Comparison of ENCODE assay signal across 20 cellular contexts in the genomic region with DNA sequence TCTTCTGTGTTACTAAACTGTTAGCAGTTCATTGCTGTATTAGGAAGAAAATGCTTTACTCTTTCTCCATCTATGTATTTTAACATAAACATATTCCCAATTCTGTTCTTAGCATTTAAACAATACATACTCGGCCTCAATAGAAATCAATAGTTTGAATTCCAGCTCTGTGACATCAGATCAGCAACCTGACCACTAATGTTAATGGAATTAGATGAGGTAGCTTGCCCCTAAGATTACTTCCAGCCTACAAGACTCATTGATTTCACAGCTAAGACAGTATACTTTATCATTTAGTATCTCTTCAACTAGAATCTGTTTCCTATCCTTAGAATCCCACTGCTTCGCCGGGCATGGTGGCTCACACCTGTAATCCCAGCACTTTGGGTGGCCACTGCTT. TPM values are rescaled to one million over a fixed set of nuclear protein-coding genes. Genes with fewer than 3 reads are reported as not detected.
DNase-seq lines count a peak whose midpoint lies in the region; ATAC-seq and TF ChIP-seq lines count a peak whose summit lies in the region.
"Had no signal": no experiment of that assay in that cellular context is flagged by ENCODE, and none has a peak within 500 bp of the region (broad histone marks: within the 10 kb centered on the region; RNA-seq: fewer than 3 reads in every experiment).

No MANE protein-coding gene starts in this region.

- no peaks in the 10 kb centered on the region for H3K9me3 ChIP-seq in breast epithelium
- no peaks in the 10 kb centered on the region for H3K9me3 ChIP-seq in PC-9 (ENCODE audit: insufficient read depth, low read depth)
- no peaks in the 10 kb centered on the region for H3K9me3 ChIP-seq in aorta (ENCODE audit: control insufficient read depth, low read length)

- H3K27me3 ChIP-seq in breast epithelium (no peaks in the 10 kb centered on the region), PC-9 (ENCODE audit: insufficient read depth, low read depth) (no peaks in the 10 kb centered on the region), aorta (ENCODE audit: control insufficient read depth in 1 of 2, insufficient read depth in 2 of 2, low read length in 1 of 2) (no peaks in the 10 kb centered on the region)

- H3K4me1 Mint-ChIP-seq in MCF 10A (ENCODE audit: insufficient read depth, unreplicated experiment) = peaks cover 7% of the 10 kb centered on the region
- no peaks in the 10 kb centered on the region for H3K4me1 Mint-ChIP-seq in endothelial cell (ENCODE audit: unreplicated experiment)

- H3K9me3 Mint-ChIP-seq in MCF 10A (ENCODE audit: unreplicated experiment) (no peaks in the 10 kb centered on the region), endothelial cell (ENCODE audit: unreplicated experiment) (no peaks in the 10 kb centered on the region)
- H3K9me3 Mint-ChIP-seq: CD8-positive, alpha-beta T cell had no signal

- H3K4me2 ChIP-seq in PC-9 = no peak overlapping the region

- H3K36me3 Mint-ChIP-seq in MCF 10A (ENCODE audit: insufficient read depth, unreplicated experiment) (peaks cover 100% of the 10 kb centered on the region), endothelial cell (ENCODE audit: low read depth, unreplicated experiment) (no peaks in the 10 kb centered on the region)

- POLR2A ChIA-PET in MCF 10A (lab: Yijun Ruan, JAX) = interaction anchor here (1.5 kb wide), 1 partner anchor 10 kb away, joined by 8 read pairs; no protein-coding TSS in a partner anchor
- POLR2A ChIA-PET in PC-9 (lab: Charles Lee; ENCODE audit: unreplicated experiment) = interaction anchor here (0.6 kb wide), 1 partner anchor 1950 kb away, joined by 3 read pairs; no protein-coding TSS in a partner anchor

- DNase-seq in MCF 10A (ENCODE audit: unreplicated experiment) (no peak), breast epithelium (ENCODE audit: low spot score in 2 of 2) (no peak), PC-9 (no peak), iris pigment epithelial cell (ENCODE audit: low read depth) (peak; percentile 62), aorta (no peak), endothelial cell (ENCODE audit: low spot score) (no peak)
- DNase-seq: 8988T; CD8-positive, alpha-beta T cell; DMS53; H7; NCI-H1092 treated with DMSO at 0.1 percent for 48 hours; NCI-H146; NCI-H2029 treated with DMSO at 0.1 percent for 48 hours; NCI-H2171; NCI-H446 treated with DMSO at 0.1 percent for 48 hours; NCI-H69; NK-92 treated with Interleukin-12 subunit alpha and Interleukin-12 subunit beta, amount 100 ng/mL, for 24 hours; Right ventricle myocardium superior had no signal

- H3K27me3 Mint-ChIP-seq in MCF 10A (ENCODE audit: insufficient read depth, unreplicated experiment) (no peaks in the 10 kb centered on the region), endothelial cell (ENCODE audit: unreplicated experiment) (peaks cover 2% of the 10 kb centered on the region)

- peaks cover 26% of the 10 kb centered on the region for H4K20me1 ChIP-seq in PC-9 (ENCODE audit: insufficient read depth)

- TF ChIP-seq POLR2A in breast epithelium (IDR thresholded peaks at IDR 0.05) = no peak

- 89 to 92% methylated on average over 3 of the region's 3 CpGs for WGBS in aorta, 2 donors

- no peaks in the 10 kb centered on the region for H3K36me3 ChIP-seq in breast epithelium
- peaks cover 48% of the 10 kb centered on the region for H3K36me3 ChIP-seq in PC-9 (ENCODE audit: low read depth)
- peaks cover 0 to 2% of the 10 kb centered on the region in 2 donors for H3K36me3 ChIP-seq in aorta (ENCODE audit: control insufficient read depth in 1 of 2, insufficient read depth in 2 of 2, low read length in 1 of 2)

- BruUV-seq in MCF 10A (replicated peaks; lab: Mats Ljungman, UMichigan) (no TSS peak), PC-9 (replicated peaks; lab: Mats Ljungman, UMichigan) (TSS peak; percentile 5)

- CTCF ChIA-PET in MCF 10A (lab: Yijun Ruan, JAX) (interaction anchor here (0.7 to 2.0 kb wide), 5 partner anchors 9 to 183 kb away, joined by 3 to 7 read pairs (median 5); no protein-coding TSS in a partner anchor), PC-9 (lab: Charles Lee) (no interaction called here)

- H3K27ac ChIP-seq in breast epithelium = no peak overlapping the region
- no peak overlapping the region for H3K27ac ChIP-seq in PC-9
- H3K27ac ChIP-seq in aorta (ENCODE audit: low read depth in 1 of 2, low read length in 2 of 2) = no peak overlapping the region

- no peak overlapping the region for H3K4me3 ChIP-seq in breast epithelium
- H3K4me3 ChIP-seq in PC-9 = no peak overlapping the region
- H3K4me3 ChIP-seq in aorta (ENCODE audit: low read length in 2 of 2) = no peak overlapping the region

- no peak overlapping the region for H2AFZ ChIP-seq in PC-9

- no peak for TF ChIP-seq CTCF in MCF 10A (IDR thresholded peaks at IDR 0.05; ENCODE audit: unreplicated experiment)
- no peak for TF ChIP-seq CTCF in breast epithelium (IDR thresholded peaks at IDR 0.05)
- no peak for TF ChIP-seq CTCF in PC-9 (conservative IDR thresholded peaks at IDR 0.05)
- TF ChIP-seq CTCF in endothelial cell (IDR thresholded peaks at IDR 0.05; ENCODE audit: unreplicated experiment) = no peak

- no peaks in the 10 kb centered on the region for H3K79me2 ChIP-seq in PC-9 (ENCODE audit: low read depth)

- no peak for ATAC-seq in aorta (ENCODE audit: low FRiP score)
- no peak for ATAC-seq in HG03521 (IDR thresholded peaks at IDR 0.05; ENCODE audit: unreplicated experiment)
- no peak for ATAC-seq in HG02938 (IDR thresholded peaks at IDR 0.05; ENCODE audit: unreplicated experiment)
- ATAC-seq: CD8-positive, alpha-beta T cell had no signal

- intact Hi-C loops in MCF 10A (cut with micrococcal nuclease) = loop anchor here (5.0 kb wide), 1 partner anchor 35 kb away; no protein-coding TSS in a partner anchor
- intact Hi-C loops in breast epithelium (cut with DNase I; ENCODE audit: low total_unique reads) = no loop called here
- intact Hi-C loops in PC-9 (cut with micrococcal nuclease; ENCODE audit: unreplicated experiment) = no loop called here
- intact Hi-C loops in aorta (cut with DNase I) = no loop called here

- H3K4me1 ChIP-seq in breast epithelium (no peaks in the 10 kb centered on the region), PC-9 (replicated peaks; ENCODE audit: insufficient read depth) (no peaks in the 10 kb centered on the region), aorta (ENCODE audit: control insufficient read depth in 1 of 2, insufficient read depth in 2 of 2, low read length in 2 of 2) (no peaks in the 10 kb centered on the region)

- H3K9me2 ChIP-seq in PC-9 (ENCODE audit: insufficient read depth) = no peaks in the 10 kb centered on the region

- H3K27ac Mint-ChIP-seq in MCF 10A (ENCODE audit: low read depth, unreplicated experiment) (peak overlapping the region; percentile 3), endothelial cell (ENCODE audit: unreplicated experiment) (no peak overlapping the region)
- H3K27ac Mint-ChIP-seq: CD8-positive, alpha-beta T cell had no signal

- H3K4me3 Mint-ChIP-seq in MCF 10A (ENCODE audit: unreplicated experiment) (no peak overlapping the region), endothelial cell (ENCODE audit: unreplicated experiment) (no peak overlapping the region)
- H3K4me3 Mint-ChIP-seq: CD8-positive, alpha-beta T cell had no signal

- no peaks in the 10 kb centered on the region for H3F3A ChIP-seq in PC-9 (ENCODE audit: insufficient read depth, low read depth)

RNA-seq across cellular contexts. Expression of gene EPRS1, which starts 38.9 kb away (rescaled TPM):
- total RNA-seq in MCF 10A (2022) = 476 and 612 TPM in 2 replicates
- 10 to 100 TPM; 41.3 to 64.8 (median 47.5) TPM for total RNA-seq in breast epithelium
- 158 and 182 TPM in 2 replicates for total RNA-seq in PC-9 (2021)
- 10 to 100 TPM; 66.1 to 69.3 TPM for total RNA-seq in aorta
- polyA plus RNA-seq in aorta = 10 to 100 TPM; 26.4 to 39.8 TPM
- total RNA-seq in endothelial cell (ENCODE audit: unreplicated experiment) = 80.9 TPM
